9 cellular contexts compared by ENCODE assay signal in the genomic region with DNA sequence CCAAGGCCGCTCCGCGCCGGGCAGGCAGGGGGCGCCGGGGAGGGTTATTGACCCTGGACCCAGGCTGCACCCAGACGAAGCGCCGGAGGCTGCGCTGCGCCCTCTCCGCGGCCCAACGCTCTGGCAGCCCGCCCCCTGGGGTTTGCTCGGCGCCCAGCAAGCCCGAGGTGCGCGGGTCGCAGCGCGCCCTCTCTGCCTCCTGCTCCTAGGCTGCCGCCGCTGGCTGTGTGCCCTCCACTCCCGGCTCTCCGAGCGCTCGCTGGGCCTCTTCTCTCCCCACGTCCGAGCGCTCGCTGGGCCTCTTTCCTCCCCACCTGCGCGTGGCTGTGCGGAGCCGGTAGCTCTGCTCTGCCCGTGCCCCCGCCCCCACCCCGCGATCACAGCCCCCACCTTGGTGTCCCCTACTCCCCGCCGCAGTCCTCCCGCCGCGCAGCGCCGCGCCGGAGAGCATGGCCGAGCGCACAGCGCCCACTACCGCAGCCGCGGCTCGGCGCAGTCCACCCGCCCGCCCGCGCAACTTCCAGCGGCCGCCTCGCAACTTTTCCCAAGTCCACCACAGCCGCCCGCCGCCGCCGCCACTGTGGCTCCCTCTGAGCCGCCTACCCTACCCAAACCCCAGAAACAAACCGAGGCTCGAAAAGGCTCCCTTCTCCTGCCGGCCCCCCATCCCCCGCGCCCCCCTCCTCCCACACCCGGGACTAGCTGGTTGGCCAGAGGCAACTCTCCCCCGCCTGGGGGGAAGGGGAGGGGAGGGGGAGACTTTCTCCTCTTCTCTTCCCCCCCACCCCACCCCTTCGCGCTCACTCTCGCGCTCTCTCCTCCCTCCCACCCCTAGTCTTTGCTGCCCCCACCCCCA. TPM values are rescaled to one million over a fixed set of nuclear protein-coding genes. Genes with fewer than 3 reads are reported as not detected.
DNase-seq lines count a peak whose midpoint lies in the region; ATAC-seq, FAIRE-seq and TF ChIP-seq lines count a peak whose summit lies in the region.
"Had no signal": no experiment of that assay in that cellular context is flagged by ENCODE, and none has a peak within 500 bp of the region (broad histone marks: within the 10 kb centered on the region; RNA-seq: fewer than 3 reads in every experiment).

No MANE protein-coding gene starts in this region.

- no peak for FAIRE-seq in pancreas (lab: Jason Lieb, UNC)

- no peaks in the 10 kb centered on the region for H3K36me3 ChIP-seq in heart left ventricle
- H3K36me3 ChIP-seq in pancreas, result no peaks in the 10 kb centered on the region

- H3K4me1 Mint-ChIP-seq in activated naive CD4-positive, alpha-beta T cell treated with anti-CD3 and anti-CD28 coated beads, Interleukin-2, amount 50 U/mL, for 24 hours, result peaks cover 46% of the 10 kb centered on the region

- peaks cover 2% of the 10 kb centered on the region for H3K9me3 Mint-ChIP-seq in activated naive CD4-positive, alpha-beta T cell treated with anti-CD3 and anti-CD28 coated beads, Interleukin-2, amount 50 U/mL, for 24 hours

- WGBS in heart left ventricle, 4 donors, result 0 to 1% (median 0%) methylated on average over 25 to 82 of the region's 82 CpGs
- 1 to 2% methylated on average over 55 to 77 of the region's 82 CpGs for WGBS in pancreas, 2 donors

- ATAC-seq in GM19324 (IDR thresholded peaks at IDR 0.05; ENCODE audit: low FRiP score, unreplicated experiment), result peak; percentile 50
- peak; percentile 73 for ATAC-seq in HG03354 (IDR thresholded peaks at IDR 0.05; ENCODE audit: poor library complexity, severe bottlenecking, unreplicated experiment)
- peak; percentile 43 to 88 (median 80) for ATAC-seq in heart left ventricle
- ATAC-seq in pancreas, result peak; percentile 55 to 71 (median 62)

- no peak overlapping the region for H3K27ac Mint-ChIP-seq in activated naive CD4-positive, alpha-beta T cell treated with anti-CD3 and anti-CD28 coated beads, Interleukin-2, amount 50 U/mL, for 24 hours

- H3K27me3 ChIP-seq in heart left ventricle (peaks cover 9 to 94% (median 65%) of the 10 kb centered on the region in 9 donors), pancreas (peaks cover 0 to 12% (median 0%) of the 10 kb centered on the region in 4 donors)

- no peak for TF ChIP-seq POLR2A in heart left ventricle (IDR thresholded peaks at IDR 0.05)

- H3K27ac ChIP-seq in heart left ventricle (peak overlapping the region; percentile 74 to 96 (median 92)), pancreas (peak overlapping the region; percentile 83 to 93 (median 88))

- intact Hi-C loops in heart left ventricle (cut with DNase I) (loop anchor here (1.0 to 10.0 kb wide), 17 partner anchors 90 to 798 kb away; no protein-coding TSS in a partner anchor), pancreas (cut with DNase I) (loop anchor here in 2 of 3 donors (5.0 to 10.0 kb wide), 3 partner anchors 448 to 518 kb away; no protein-coding TSS in a partner anchor)

- peaks cover 76% of the 10 kb centered on the region for H3K27me3 Mint-ChIP-seq in activated naive CD4-positive, alpha-beta T cell treated with anti-CD3 and anti-CD28 coated beads, Interleukin-2, amount 50 U/mL, for 24 hours

- H3K9me3 ChIP-seq in heart left ventricle (no peaks in the 10 kb centered on the region), pancreas (no peaks in the 10 kb centered on the region)

- TF ChIP-seq CTCF in heart left ventricle (IDR thresholded peaks at IDR 0.05) (peak; percentile 22 to 68 (median 53)), pancreas (IDR thresholded peaks at IDR 0.05) (peak; percentile 25 to 41 (median 34))

- H3K4me1 ChIP-seq in heart left ventricle, result peaks cover 0 to 67% (median 11%) of the 10 kb centered on the region in 12 donors
- H3K4me1 ChIP-seq in pancreas, result peaks cover 1 to 10% (median 2%) of the 10 kb centered on the region in 3 donors

- DNase-seq in CD1c-positive myeloid dendritic cell (ENCODE audit: extremely low spot score) (peak; percentile 55), NCI-H510A treated with DMSO at 0.1 percent for 48 hours (lab: John Stamatoyannopoulos, UW) (peak; percentile 82), heart left ventricle (peak; percentile 71 to 84 (median 81)), pancreas (peak; percentile 87 to 93 (median 92)), NOMO-1 treated with DMSO at 0.1 percent for 48 hours (lab: John Stamatoyannopoulos, UW; ENCODE audit: unreplicated experiment) (no peak)

- peaks cover 3% of the 10 kb centered on the region for H3K36me3 Mint-ChIP-seq in activated naive CD4-positive, alpha-beta T cell treated with anti-CD3 and anti-CD28 coated beads, Interleukin-2, amount 50 U/mL, for 24 hours

- peak overlapping the region; percentile 91 for H3K4me3 Mint-ChIP-seq in activated naive CD4-positive, alpha-beta T cell treated with anti-CD3 and anti-CD28 coated beads, Interleukin-2, amount 50 U/mL, for 24 hours

- H3K4me3 ChIP-seq in heart left ventricle, result peak overlapping the region; percentile 68 to 95 (median 77)
- peak overlapping the region; percentile 22 to 75 (median 69) for H3K4me3 ChIP-seq in pancreas

RNA-seq across cellular contexts. Expression of gene MECOM, which starts 1.1 kb away (rescaled TPM):
- total RNA-seq in heart left ventricle, result 10 to 100 TPM; 11.2 to 22.4 (median 17.1) TPM
- polyA plus RNA-seq in heart left ventricle, result 1 to 10 TPM; 5.8 to 9.2 TPM
- 10 to 100 TPM; 28.6 to 53.8 (median 47.5) TPM for total RNA-seq in pancreas
- 10 to 100 TPM in 1 of 2 donors, 1 to 10 TPM in 1; 8.7 to 19.6 TPM for polyA plus RNA-seq in pancreas
- total RNA-seq: T-helper 1 cell treated with Interleukin-12 subunit alpha and Interleukin-12 subunit beta and Interleukin-4 antibody, amounts not matched to agents 30 ng/mL and 1 ng/mL, for 36 hours had no signal
